1 cellular context compared by ENCODE assay signal in genomic region chr12:6336079-6336858, GRCh38.
TF ChIP-seq lines count a peak whose summit lies in the region.

No MANE protein-coding gene starts in this region.

TF ChIP-seq in IMR-90, 13 proteins besides CTCF, POLR2A, EP300 and RAD21 (continued from another document):
- no peak for TF ChIP-seq RFX5 (IDR thresholded peaks at IDR 0.05; ENCODE audit: low read depth, low read length)
- TF ChIP-seq FOS (IDR thresholded peaks at IDR 0.05; ENCODE audit: low read depth, low read length): peak; percentile 76; the same call in 1 of the 2 replicates
- no peak for TF ChIP-seq BHLHE40 (IDR thresholded peaks at IDR 0.05; ENCODE audit: low read depth, low read length)
- no peak for TF ChIP-seq SMC3 (IDR thresholded peaks at IDR 0.05; ENCODE audit: low read depth, low read length)
- TF ChIP-seq CHD1 (IDR thresholded peaks at IDR 0.05; ENCODE audit: low read depth, low read length): no peak
- no peak for TF ChIP-seq CEBPB (IDR thresholded peaks at IDR 0.05; ENCODE audit: low read depth, low read length)
- no peak for TF ChIP-seq ELK1 (IDR thresholded peaks at IDR 0.05; ENCODE audit: borderline replicate concordance, low read depth, low read length)
- peak; percentile 98 for TF ChIP-seq MAZ (IDR thresholded peaks at IDR 0.05; ENCODE audit: borderline replicate concordance, low read depth, low read length)
- no peak for TF ChIP-seq RCOR1 (IDR thresholded peaks at IDR 0.05; ENCODE audit: insufficient replicate concordance, low read length)
TF ChIP-seq in IMR-90: peak in this region for 6.
